Comparison of ENCODE assay signal across 18 cellular contexts in the genomic region with DNA sequence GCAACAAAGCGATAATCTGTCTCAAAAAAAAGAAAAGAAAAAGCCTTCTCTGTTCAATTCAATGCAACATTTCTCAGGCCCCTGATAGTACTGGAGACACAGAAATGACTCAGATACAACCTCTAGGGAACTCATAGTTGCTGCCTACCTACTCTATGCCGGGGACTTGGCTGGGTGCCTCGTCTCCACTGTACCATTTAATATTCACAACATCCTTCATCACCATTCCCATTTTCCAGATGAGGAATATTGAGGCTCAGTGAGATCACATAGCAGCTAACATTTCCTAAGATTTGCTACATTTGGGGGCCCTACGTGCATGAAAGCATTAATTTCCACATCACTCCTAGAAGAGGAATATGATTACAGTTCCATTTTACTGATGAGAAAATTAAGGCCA. TPM values are rescaled to one million over a fixed set of nuclear protein-coding genes. Genes with fewer than 3 reads are reported as not detected.
A peak's percentile ranks its signal among the peaks of the same experiment; 100 is the strongest.
DNase-seq lines count a peak whose midpoint lies in the region; ATAC-seq and TF ChIP-seq lines count a peak whose summit lies in the region.
"Had no signal": no experiment of that assay in that cellular context is flagged by ENCODE, and none has a peak within 500 bp of the region (broad histone marks: within the 10 kb centered on the region; RNA-seq: fewer than 3 reads in every experiment).

No MANE protein-coding gene starts in this region.

- peak overlapping the region; percentile 2 to 91 for H3K27ac Mint-ChIP-seq in natural killer cell
- H3K27ac Mint-ChIP-seq in natural killer cell treated with Interleukin-12 subunit alpha and Interleukin-12 subunit beta and Interleukin-15 and Interleukin-18, amount 100 ng/mL, for 72 hours, result peak overlapping the region in 1 of 2 donors; percentile 5
- H3K27ac Mint-ChIP-seq in activated naive CD8-positive, alpha-beta T cell, result peak overlapping the region; percentile 83
- no peak overlapping the region for H3K27ac Mint-ChIP-seq in stimulated activated naive B cell treated with anti-CD40 and anti-IgM and Interleukin-4, amounts not matched to agents 10 μg/mL and 1 μg/mL and 100 μg/mL, for 72 hours
- no peak overlapping the region for H3K27ac Mint-ChIP-seq in endodermal cell
- H3K27ac Mint-ChIP-seq: WTC11 had no signal

- no peaks in the 10 kb centered on the region for H3K27me3 ChIP-seq in endodermal cell (ENCODE audit: control insufficient read depth, insufficient read depth, low read length, poor library complexity, severe bottlenecking)
- H3K27me3 ChIP-seq: pancreas had no signal

- WGBS in endodermal cell (ENCODE audit: insufficient coverage in 1 of 2, insufficient read length in 1 of 2), 2 experiments, result 93 to 97% methylated on average over 3 to 4 of the region's 4 CpGs

- H3K4me3 Mint-ChIP-seq in natural killer cell (peak overlapping the region; percentile 1), endodermal cell (no peak overlapping the region)
- H3K4me3 Mint-ChIP-seq in natural killer cell treated with Interleukin-12 subunit alpha and Interleukin-12 subunit beta and Interleukin-15 and Interleukin-18, amount 100 ng/mL, for 72 hours, result no peak overlapping the region
- H3K4me3 Mint-ChIP-seq in activated naive CD8-positive, alpha-beta T cell, result no peak overlapping the region
- no peak overlapping the region for H3K4me3 Mint-ChIP-seq in stimulated activated naive B cell treated with anti-CD40 and anti-IgM and Interleukin-4, amounts not matched to agents 10 μg/mL and 1 μg/mL and 100 μg/mL, for 72 hours
- H3K4me3 Mint-ChIP-seq: WTC11 had no signal

- H3K4me1 Mint-ChIP-seq in natural killer cell, result peaks cover 59% of the 10 kb centered on the region in 2 donors
- peaks cover 30 to 37% of the 10 kb centered on the region in 2 donors for H3K4me1 Mint-ChIP-seq in natural killer cell treated with Interleukin-12 subunit alpha and Interleukin-12 subunit beta and Interleukin-15 and Interleukin-18, amount 100 ng/mL, for 72 hours (ENCODE audit: low read depth in 2 of 2)
- H3K4me1 Mint-ChIP-seq in activated naive CD8-positive, alpha-beta T cell (ENCODE audit: low read depth), result peaks cover 58% of the 10 kb centered on the region
- peaks cover 14 to 17% of the 10 kb centered on the region in 2 donors for H3K4me1 Mint-ChIP-seq in stimulated activated naive B cell treated with anti-CD40 and anti-IgM and Interleukin-4, amounts not matched to agents 10 μg/mL and 1 μg/mL and 100 μg/mL, for 72 hours
- H3K4me1 Mint-ChIP-seq in endodermal cell, result peaks cover 9% of the 10 kb centered on the region

- ATAC-seq in natural killer cell, result no peak
- no peak for ATAC-seq in natural killer cell treated with Interleukin-12 subunit alpha and Interleukin-12 subunit beta and Interleukin-15 and Interleukin-18, amount 100 ng/mL, for 72 hours
- peak; percentile 37 to 69 for ATAC-seq in stimulated activated naive B cell treated with anti-CD40 and anti-IgM and Interleukin-4, amounts not matched to agents 10 μg/mL and 1 μg/mL and 100 μg/mL, for 72 hours (replicated peaks)
- ATAC-seq: esophagus mucosa, pancreas, T-cell had no signal

- no peak overlapping the region for H3K9ac ChIP-seq in endodermal cell (ENCODE audit: extremely low read depth, low read length, poor library complexity, severe bottlenecking)

- intact Hi-C loops in natural killer cell (cut with micrococcal nuclease), result no loop called here

- no peaks in the 10 kb centered on the region for H3K4me1 ChIP-seq in endodermal cell (ENCODE audit: control insufficient read depth, insufficient read depth, low read length)
- H3K4me1 ChIP-seq: pancreas had no signal

- no peak for TF ChIP-seq CTCF in natural killer cell (IDR thresholded peaks at IDR 0.05)
- TF ChIP-seq CTCF in endodermal cell (conservative IDR thresholded peaks at IDR 0.05), result no peak

- H3K27me3 Mint-ChIP-seq in natural killer cell (ENCODE audit: low read depth in 2 of 2) (no peaks in the 10 kb centered on the region), endodermal cell (ENCODE audit: insufficient read depth) (peaks cover 13% of the 10 kb centered on the region)
- H3K27me3 Mint-ChIP-seq in natural killer cell treated with Interleukin-12 subunit alpha and Interleukin-12 subunit beta and Interleukin-15 and Interleukin-18, amount 100 ng/mL, for 72 hours, result no peaks in the 10 kb centered on the region
- no peaks in the 10 kb centered on the region for H3K27me3 Mint-ChIP-seq in activated naive CD8-positive, alpha-beta T cell
- H3K27me3 Mint-ChIP-seq in stimulated activated naive B cell treated with anti-CD40 and anti-IgM and Interleukin-4, amounts not matched to agents 10 μg/mL and 1 μg/mL and 100 μg/mL, for 72 hours, result peaks cover 4 to 6% of the 10 kb centered on the region in 2 donors
- H3K27me3 Mint-ChIP-seq: brain, T-cell had no signal

- H3K36me3 Mint-ChIP-seq in natural killer cell (no peaks in the 10 kb centered on the region), endodermal cell (ENCODE audit: low read depth) (no peaks in the 10 kb centered on the region)
- H3K36me3 Mint-ChIP-seq in natural killer cell treated with Interleukin-12 subunit alpha and Interleukin-12 subunit beta and Interleukin-15 and Interleukin-18, amount 100 ng/mL, for 72 hours, result no peaks in the 10 kb centered on the region
- H3K36me3 Mint-ChIP-seq in activated naive CD8-positive, alpha-beta T cell, result peaks cover 2% of the 10 kb centered on the region
- H3K36me3 Mint-ChIP-seq in stimulated activated naive B cell treated with anti-CD40 and anti-IgM and Interleukin-4, amounts not matched to agents 10 μg/mL and 1 μg/mL and 100 μg/mL, for 72 hours, result no peaks in the 10 kb centered on the region
- H3K36me3 Mint-ChIP-seq: brain, T-cell, WTC11 had no signal

- DNase-seq in natural killer cell (no peak), fibroblast of peridontal ligament (ENCODE audit: extremely low read depth) (peak; percentile 15), T-helper 9 cell (no peak), SHP77 treated with DMSO at 0.1 percent for 48 hours (lab: John Stamatoyannopoulos, UW) (no peak), endodermal cell (no peak)
- DNase-seq in natural killer cell treated with Interleukin-12 subunit alpha and Interleukin-12 subunit beta and Interleukin-15 and Interleukin-18, amount 100 ng/mL, for 72 hours (ENCODE audit: low spot score), result no peak
- DNase-seq in stimulated activated naive B cell treated with anti-CD40 and anti-IgM and Interleukin-4, amounts not matched to agents 10 μg/mL and 1 μg/mL and 100 μg/mL, for 72 hours, result no peak
- DNase-seq: KG1; NCI-H2029 treated with DMSO at 0.1 percent for 48 hours; NCI-H510A treated with DMSO at 0.1 percent for 48 hours; pancreas; stimulated activated CD4-positive, alpha-beta T cell treated with anti-CD3 and anti-CD28 coated beads, Interleukin-4, amount 100 ng/mL, for 1 hour; T-cell had no signal

- H3K9me3 Mint-ChIP-seq in natural killer cell, result no peaks in the 10 kb centered on the region
- H3K9me3 Mint-ChIP-seq in natural killer cell treated with Interleukin-12 subunit alpha and Interleukin-12 subunit beta and Interleukin-15 and Interleukin-18, amount 100 ng/mL, for 72 hours, result no peaks in the 10 kb centered on the region
- no peaks in the 10 kb centered on the region for H3K9me3 Mint-ChIP-seq in activated naive CD8-positive, alpha-beta T cell (ENCODE audit: low read depth)
- no peaks in the 10 kb centered on the region for H3K9me3 Mint-ChIP-seq in stimulated activated naive B cell treated with anti-CD40 and anti-IgM and Interleukin-4, amounts not matched to agents 10 μg/mL and 1 μg/mL and 100 μg/mL, for 72 hours
- H3K9me3 Mint-ChIP-seq in endodermal cell, result no peaks in the 10 kb centered on the region
- H3K9me3 Mint-ChIP-seq: brain, T-cell, WTC11 had no signal

- H3K9me3 ChIP-seq in endodermal cell (ENCODE audit: control insufficient read depth, low read length), result no peaks in the 10 kb centered on the region
- H3K9me3 ChIP-seq: pancreas, suprapubic skin had no signal

- H3K27ac ChIP-seq in endodermal cell (ENCODE audit: low read depth, low read length), result no peak overlapping the region
- H3K27ac ChIP-seq: pancreas, suprapubic skin had no signal

- H3K36me3 ChIP-seq in endodermal cell (ENCODE audit: control insufficient read depth, insufficient read depth, low read length), result no peaks in the 10 kb centered on the region
- H3K36me3 ChIP-seq: pancreas, suprapubic skin had no signal

- H3K4me3 ChIP-seq in endodermal cell (ENCODE audit: low read length), result no peak overlapping the region
- H3K4me3 ChIP-seq: pancreas, suprapubic skin had no signal

RNA-seq across cellular contexts. Expression of a gene that starts 7.5 kb away (rescaled TPM):
- total RNA-seq in natural killer cell (100 to 1,000 TPM; 101 to 136 (median 114) TPM), endodermal cell (10 to 100 TPM; 39.6 to 50.7 TPM)
- total RNA-seq in natural killer cell treated with Interleukin-12 subunit alpha and Interleukin-12 subunit beta and Interleukin-15 and Interleukin-18, amount 100 ng/mL, for 72 hours, result 10 to 100 TPM; 20.0 to 20.1 TPM
- polyA plus RNA-seq in endodermal cell (2013, experiment 1 of 2), result 44.8 TPM
- polyA plus RNA-seq in endodermal cell (2013, experiment 2 of 2), result 45.4 TPM

Comparison
In these comparisons a context has a peak if more than half of its experiments do, and no peak if none do; other contexts are left out.
1. ATAC-seq: peak in stimulated activated naive B cell treated with anti-CD40 and anti-IgM and Interleukin-4, amounts not matched to agents 10 μg/mL and 1 μg/mL and 100 μg/mL, for 72 hours (2 of 2); none in natural killer cell (0 of 3) and natural killer cell treated with Interleukin-12 subunit alpha and Interleukin-12 subunit beta and Interleukin-15 and Interleukin-18, amount 100 ng/mL, for 72 hours (0 of 2).
2. H3K27ac Mint-ChIP-seq: peak in natural killer cell (2 of 2) and activated naive CD8-positive, alpha-beta T cell (single experiment); none in stimulated activated naive B cell treated with anti-CD40 and anti-IgM and Interleukin-4, amounts not matched to agents 10 μg/mL and 1 μg/mL and 100 μg/mL, for 72 hours (single experiment) and endodermal cell (single experiment).